In genomic region chr9:115137511-115137910, GRCh38 we compare ENCODE assay signal across 22 cellular contexts.
"Had no signal": no experiment of that assay in that cellular context is flagged by ENCODE, and none has a peak within 500 bp of the region (broad histone marks: within the 10 kb centered on the region; RNA-seq: fewer than 3 reads in every experiment).

No MANE protein-coding gene starts in this region.

- FAIRE-seq: HTR-8/SVneo had no signal

- H3K27ac ChIP-seq: HL-60, RWPE1 had no signal

- ATAC-seq: Panc1, PC-3, SK-N-SH treated with all-trans-retinoic acid at 6 μM for 48 hours had no signal

- DNase-seq: KBM-7, MV-4-11, NCI-H1048, NCI-H1105, NCI-H1417, NCI-H1436 treated with DMSO at 0.1 percent for 48 hours, NCI-H1694, NCI-H187 treated with DMSO at 0.1 percent for 48 hours, NCI-H2029 treated with DMSO at 0.1 percent for 48 hours, NCI-H2227 treated with DMSO at 0.1 percent for 48 hours, NCI-H446, NCI-H510A, NCI-H524 treated with DMSO at 0.1 percent for 48 hours, NCI-H69, NCI-H774, PC-3, SHP77 had no signal
